ENCODE assay signal across 15 cellular contexts in genomic region chr13:109738298-109738746, GRCh38. TPM values are rescaled to one million over a fixed set of nuclear protein-coding genes. Genes with fewer than 3 reads are reported as not detected.
DNase-seq lines count a peak whose midpoint lies in the region; ATAC-seq and TF ChIP-seq lines count a peak whose summit lies in the region.
"Had no signal": no experiment of that assay in that cellular context is flagged by ENCODE, and none has a peak within 500 bp of the region (broad histone marks: within the 10 kb centered on the region; RNA-seq: fewer than 3 reads in every experiment).

No MANE protein-coding gene starts in this region.

- H3K4ac ChIP-seq in trophoblast cell (ENCODE audit: low read depth, low read length): no peak overlapping the region

- no peak overlapping the region for H3K27ac Mint-ChIP-seq in activated CD8-positive, alpha-beta memory T cell treated with anti-CD3 and anti-CD28 coated beads, Interleukin-2, amount 10 ng/mL, durations not matched to agents 7 days and 5 days

- no peak overlapping the region for H4K91ac ChIP-seq in trophoblast cell (ENCODE audit: low read depth, low read length)

- no peak for ATAC-seq in activated CD8-positive, alpha-beta memory T cell treated with anti-CD3 and anti-CD28 coated beads, Interleukin-2, amount 10 ng/mL, durations not matched to agents 7 days and 5 days

- H3K27me3 ChIP-seq in trophoblast cell (ENCODE audit: insufficient read depth, low read length) (no peaks in the 10 kb centered on the region), tibial artery (no peaks in the 10 kb centered on the region)

- no peaks in the 10 kb centered on the region for H3K79me2 ChIP-seq in trophoblast cell (ENCODE audit: control insufficient read depth, insufficient read depth, low read length, poor library complexity)

- H3K9ac ChIP-seq in trophoblast cell (ENCODE audit: low read length): no peak overlapping the region
- H3K9ac ChIP-seq: BLaER1 treated with 17β-estradiol and CSF1 and Interleukin-3, amounts not matched to agents 10 nM and 100 nM had no signal

- no peak overlapping the region for H2BK5ac ChIP-seq in trophoblast cell (ENCODE audit: low read depth, low read length, poor library complexity)

- peaks cover 2% of the 10 kb centered on the region for H3K9me3 Mint-ChIP-seq in activated CD8-positive, alpha-beta memory T cell treated with anti-CD3 and anti-CD28 coated beads, Interleukin-2, amount 10 ng/mL, durations not matched to agents 7 days and 5 days (ENCODE audit: low read depth)

- H3K4me1 Mint-ChIP-seq in activated CD8-positive, alpha-beta memory T cell treated with anti-CD3 and anti-CD28 coated beads, Interleukin-2, amount 10 ng/mL, durations not matched to agents 7 days and 5 days: no peaks in the 10 kb centered on the region

- H3K79me1 ChIP-seq in trophoblast cell (ENCODE audit: low read length): no peaks in the 10 kb centered on the region

- WGBS in trophoblast cell (ENCODE audit: extremely low coverage, insufficient coverage, insufficient read length): no CpG with 5 or more reads among the region's 14 CpGs

- no peak overlapping the region for H4K12ac ChIP-seq in trophoblast cell (ENCODE audit: low read depth, low read length)

- H3K36me3 ChIP-seq in trophoblast cell (ENCODE audit: control insufficient read depth in 1 of 2, insufficient read depth in 2 of 2, low read length in 2 of 2) (no peaks in the 10 kb centered on the region), tibial artery (no peaks in the 10 kb centered on the region)
- H3K36me3 ChIP-seq: BLaER1 treated with 17β-estradiol and CSF1 and Interleukin-3, amounts not matched to agents 10 nM and 100 nM had no signal

- no peak overlapping the region for H2BK120ac ChIP-seq in trophoblast cell (ENCODE audit: insufficient read depth, low read length, poor library complexity)

- CTCF ChIA-PET in activated CD8-positive, alpha-beta memory T cell treated with anti-CD3 and anti-CD28 coated beads, Interleukin-2, amount 10 ng/mL, durations not matched to agents 7 days and 5 days (lab: Charles Lee): no interaction called here

- H3K9me3 ChIP-seq in trophoblast cell (ENCODE audit: insufficient read depth, low read depth, low read length) (peaks cover 2% of the 10 kb centered on the region), tibial artery (no peaks in the 10 kb centered on the region)

- H3K27ac ChIP-seq in epithelial cell of prostate (peak overlapping the region; percentile 94), trophoblast cell (ENCODE audit: low read depth, low read length) (no peak overlapping the region), tibial artery (no peak overlapping the region)
- H3K27ac ChIP-seq: BLaER1 treated with 17β-estradiol and CSF1 and Interleukin-3, amounts not matched to agents 10 nM and 100 nM had no signal

- H2AFZ ChIP-seq in trophoblast cell (ENCODE audit: insufficient read depth, low read length, poor library complexity): no peak overlapping the region

- H3K4me2 ChIP-seq in trophoblast cell (ENCODE audit: low read length): no peak overlapping the region

- no peak overlapping the region for H3K18ac ChIP-seq in trophoblast cell (ENCODE audit: low read length)

- TF ChIP-seq CTCF in tibial artery (IDR thresholded peaks at IDR 0.05): no peak

- H3K27me3 Mint-ChIP-seq in activated CD8-positive, alpha-beta memory T cell treated with anti-CD3 and anti-CD28 coated beads, Interleukin-2, amount 10 ng/mL, durations not matched to agents 7 days and 5 days: no peaks in the 10 kb centered on the region

- H3K4me3 ChIP-seq in trophoblast cell (ENCODE audit: low read depth, low read length) (no peak overlapping the region), tibial artery (no peak overlapping the region)
- H3K4me3 ChIP-seq: BLaER1 treated with 17β-estradiol and CSF1 and Interleukin-3, amounts not matched to agents 10 nM and 100 nM had no signal

- intact Hi-C loops in tibial artery (cut with DNase I; ENCODE audit: low total_unique reads): no loop called here

- peaks cover 0 to 5% of the 10 kb centered on the region in 2 experiments for H3K4me1 ChIP-seq in trophoblast cell (ENCODE audit: control insufficient read depth in 1 of 2, insufficient read depth in 2 of 2, low read length in 2 of 2)
- peaks cover 0 to 18% (median 0%) of the 10 kb centered on the region in 4 donors for H3K4me1 ChIP-seq in tibial artery

- H3K36me3 Mint-ChIP-seq in activated CD8-positive, alpha-beta memory T cell treated with anti-CD3 and anti-CD28 coated beads, Interleukin-2, amount 10 ng/mL, durations not matched to agents 7 days and 5 days: no peaks in the 10 kb centered on the region

- no peak overlapping the region for H3K23ac ChIP-seq in trophoblast cell (ENCODE audit: low read length)

- DNase-seq in CD1c-positive myeloid dendritic cell (ENCODE audit: extremely low spot score) (peak; percentile 42), SW480 (ENCODE audit: low spot score) (peak; percentile 93), epithelial cell of prostate (ENCODE audit: low read depth, low spot score) (peak; percentile 86), trophoblast cell (peak; percentile 20 to 48), SW 1271 (lab: John Stamatoyannopoulos, UW) (no peak), NCI-H446 treated with DMSO at 0.1 percent for 48 hours (lab: John Stamatoyannopoulos, UW) (no peak), tibial artery (no peak)
- no peak for DNase-seq in activated CD8-positive, alpha-beta memory T cell treated with anti-CD3 and anti-CD28 coated beads, Interleukin-2, amount 10 ng/mL, durations not matched to agents 7 days and 5 days
- DNase-seq: GF-D8, GOT3, Karpas-422, NCI-H1105 treated with DMSO at 0.1 percent for 48 hours, NCI-H187 treated with DMSO at 0.1 percent for 48 hours, NCI-H446 had no signal

- no peak overlapping the region for H4K8ac ChIP-seq in trophoblast cell (ENCODE audit: low read depth, low read length)

- no peak overlapping the region for H3K4me3 Mint-ChIP-seq in activated CD8-positive, alpha-beta memory T cell treated with anti-CD3 and anti-CD28 coated beads, Interleukin-2, amount 10 ng/mL, durations not matched to agents 7 days and 5 days

- no peak overlapping the region for H2BK12ac ChIP-seq in trophoblast cell (ENCODE audit: low read length)

- no peak overlapping the region for H3K14ac ChIP-seq in trophoblast cell (ENCODE audit: low read length)

- H2AK5ac ChIP-seq in trophoblast cell (ENCODE audit: low read length): no peak overlapping the region

RNA-seq across cellular contexts. Expression of gene IRS2, which starts 48.1 kb away (rescaled TPM):
- 6.2 and 6.6 TPM in 2 replicates for polyA plus RNA-seq in trophoblast cell (2013)
- total RNA-seq in activated CD8-positive, alpha-beta memory T cell treated with anti-CD3 and anti-CD28 coated beads, Interleukin-2, amount 10 ng/mL, durations not matched to agents 7 days and 5 days: 1 to 10 TPM; 1.6 to 2.0 TPM

Comparison
In these comparisons a context has a peak if more than half of its experiments do, and no peak if none do; other contexts are left out.
1. DNase-seq: peak in CD1c-positive myeloid dendritic cell (single experiment), SW480 (single experiment), epithelial cell of prostate (single experiment) and trophoblast cell (2 of 2); none in SW 1271 (0 of 2), NCI-H446 treated with DMSO at 0.1 percent for 48 hours (single experiment), tibial artery (0 of 2) and activated CD8-positive, alpha-beta memory T cell treated with anti-CD3 and anti-CD28 coated beads, Interleukin-2, amount 10 ng/mL, durations not matched to agents 7 days and 5 days (single experiment).